ENCODE assay signal across 8 cellular contexts in the genomic region with DNA sequence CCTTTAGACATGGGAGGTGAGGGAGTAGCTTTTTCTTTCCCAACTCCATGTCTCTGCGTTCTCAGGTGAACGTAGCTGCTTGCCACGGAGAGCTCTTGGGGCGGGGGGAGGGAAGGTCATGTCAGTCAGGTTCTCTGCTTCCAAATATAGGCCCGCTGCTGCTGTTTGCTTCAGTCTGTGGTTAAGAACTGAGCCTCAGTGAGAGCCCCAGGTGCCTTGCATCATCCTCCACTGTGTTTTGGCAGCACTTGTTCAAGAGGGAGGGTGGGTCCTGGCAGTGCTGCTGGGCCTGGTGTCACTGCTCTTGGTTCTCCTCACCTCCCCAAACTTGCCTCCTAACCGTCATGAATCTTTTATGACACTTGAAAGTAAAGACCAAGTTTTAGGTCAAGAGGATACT.
DNase-seq lines count a peak whose midpoint lies in the region; ATAC-seq and FAIRE-seq lines count a peak whose summit lies in the region.

No MANE protein-coding gene starts in this region.

- DNase-seq in activated CD4-positive, alpha-beta T cell treated with anti-CD3 and anti-CD28 coated beads, Interleukin-2, amount 50 U/mL, for 4 hours, result peak; percentile 51 to 58
- DNase-seq in stimulated activated CD4-positive, alpha-beta T cell treated with anti-CD3 and anti-CD28 coated beads, Interleukin-15, amount 100 ng/mL, for 48 hours (ENCODE audit: low read depth in 2 of 2), result peak; percentile 62 to 68
- DNase-seq in RCC 7860 (ENCODE audit: low spot score) (no peak), MV-4-11 (lab: John Stamatoyannopoulos, UW) (no peak), NCI-H1092 treated with DMSO at 0.1 percent for 48 hours (lab: John Stamatoyannopoulos, UW) (no peak), GDM1 (lab: John Stamatoyannopoulos, UW) (no peak)

- no peak for FAIRE-seq in RCC 7860 (lab: Jason Lieb, UNC)

- ATAC-seq in GM19035 (IDR thresholded peaks at IDR 0.05; ENCODE audit: unreplicated experiment) (peak; percentile 65), HG03095 (IDR thresholded peaks at IDR 0.05; ENCODE audit: unreplicated experiment) (peak; percentile 96)

Comparison
In these comparisons a context has a peak if more than half of its experiments do, and no peak if none do; other contexts are left out.
1. DNase-seq: peak in activated CD4-positive, alpha-beta T cell treated with anti-CD3 and anti-CD28 coated beads, Interleukin-2, amount 50 U/mL, for 4 hours (2 of 2) and stimulated activated CD4-positive, alpha-beta T cell treated with anti-CD3 and anti-CD28 coated beads, Interleukin-15, amount 100 ng/mL, for 48 hours (2 of 2); none in RCC 7860 (single experiment), MV-4-11 (single experiment), NCI-H1092 treated with DMSO at 0.1 percent for 48 hours (single experiment) and GDM1 (single experiment).